Comparison of ENCODE assay signal across 9 cellular contexts in the genomic region with DNA sequence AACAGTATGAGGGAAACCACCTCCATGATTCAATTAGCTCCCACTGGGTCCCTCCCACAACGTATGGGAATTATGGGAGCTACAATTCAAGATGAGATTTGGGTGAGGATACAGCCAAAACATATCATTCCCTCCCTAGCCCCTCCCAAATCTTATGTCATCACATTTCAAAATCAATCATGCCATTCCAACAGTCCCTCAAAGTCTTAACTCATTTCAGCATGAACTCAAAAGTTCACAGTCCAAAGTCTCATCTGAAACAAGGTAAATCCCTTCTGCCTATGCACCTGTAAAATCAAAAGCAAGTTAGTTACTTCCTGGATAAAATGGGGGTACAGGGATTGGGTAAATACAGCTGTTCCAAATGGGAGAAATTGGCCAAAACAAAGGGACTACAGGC. TPM values are rescaled to one million over a fixed set of nuclear protein-coding genes. Genes with fewer than 3 reads are reported as not detected.
"Had no signal": no experiment of that assay in that cellular context is flagged by ENCODE, and none has a peak within 500 bp of the region (broad histone marks: within the 10 kb centered on the region; RNA-seq: fewer than 3 reads in every experiment).

No MANE protein-coding gene starts in this region.

RNA-seq across cellular contexts. Expression of a gene that starts 38.7 kb away (rescaled TPM):
- total RNA-seq: cerebellum, dermis blood vessel endothelial cell, endothelial cell of umbilical vein, epithelial cell of proximal tubule, fibroblast of villous mesenchyme, foreskin keratinocyte, frontal cortex, myocyte had no signal
- polyA plus RNA-seq: endothelial cell of umbilical vein, keratinocyte had no signal
